In the genomic region with DNA sequence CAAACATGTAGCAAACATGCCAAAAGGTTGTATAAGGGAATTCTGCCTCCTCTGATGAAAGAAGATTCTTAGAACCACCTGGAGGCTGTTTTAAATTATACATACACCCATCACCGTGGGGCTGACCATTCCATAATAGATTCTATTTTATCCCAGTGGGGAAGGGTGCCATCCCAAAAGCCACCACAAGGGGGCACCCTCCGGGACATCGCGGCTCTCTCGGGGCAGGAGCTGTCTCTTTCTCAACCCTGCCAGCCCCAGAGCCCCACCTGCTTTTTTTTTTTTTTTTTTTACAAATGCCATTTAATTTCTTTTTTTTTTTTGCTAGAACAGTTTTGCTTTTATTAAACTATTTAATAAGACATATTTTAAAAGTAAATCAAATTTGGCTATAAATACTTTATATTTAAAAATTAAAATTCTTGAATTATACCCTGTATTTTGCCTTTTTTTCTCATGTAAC, we compare ENCODE assay signal across 1 cellular context.
TF ChIP-seq lines count a peak whose summit lies in the region.

No MANE protein-coding gene starts in this region.

TF ChIP-seq in liver, 16 proteins besides CTCF, POLR2A, EP300 and RAD21 (continued from another document):
- TF ChIP-seq REST (IDR thresholded peaks at IDR 0.05) (no peak), JUND (IDR thresholded peaks at IDR 0.05) (no peak)
